In genomic region chr7:128171342-128171918, GRCh38 we compare ENCODE assay signal across 17 cellular contexts.
DNase-seq lines count a peak whose midpoint lies in the region; ATAC-seq and TF ChIP-seq lines count a peak whose summit lies in the region.
"Had no signal": no experiment of that assay in that cellular context is flagged by ENCODE, and none has a peak within 500 bp of the region (broad histone marks: within the 10 kb centered on the region; RNA-seq: fewer than 3 reads in every experiment).

No MANE protein-coding gene starts in this region.

- H3K27ac Mint-ChIP-seq in activated CD8-positive, alpha-beta memory T cell treated with anti-CD3 and anti-CD28 coated beads, Interleukin-2, amount 10 ng/mL, durations not matched to agents 7 days and 5 days: no peak overlapping the region
- H3K27ac Mint-ChIP-seq in endodermal cell: no peak overlapping the region
- no peak overlapping the region for H3K27ac Mint-ChIP-seq in chondrocyte (ENCODE audit: unreplicated experiment)
- H3K27ac Mint-ChIP-seq: B cell; CD4-positive, CD25-positive, alpha-beta regulatory T cell; CD8-positive, alpha-beta T cell had no signal

- no peak overlapping the region for H3K4me3 ChIP-seq in endodermal cell (ENCODE audit: low read length)
- H3K4me3 ChIP-seq: BLaER1, HAP-1 had no signal

- no peaks in the 10 kb centered on the region for H3K9me3 ChIP-seq in endodermal cell (ENCODE audit: control insufficient read depth, low read length)
- H3K9me3 ChIP-seq: BLaER1, Caco-2, HAP-1 had no signal

- DNase-seq in activated CD8-positive, alpha-beta memory T cell treated with anti-CD3 and anti-CD28 coated beads, Interleukin-2, amount 50 U/mL, for 48 hours: peak; percentile 38
- no peak for DNase-seq in activated CD8-positive, alpha-beta memory T cell treated with anti-CD3 and anti-CD28 coated beads, Interleukin-2, amount 10 ng/mL, durations not matched to agents 7 days and 5 days
- peak; percentile 22 for DNase-seq in endodermal cell
- DNase-seq in mesenteric fat pad (ENCODE audit: low spot score): peak; percentile 60
- DNase-seq in epidermal melanocyte (ENCODE audit: insufficient read length, low spot score): no peak
- no peak for DNase-seq in dedifferentiated amniotic fluid mesenchymal stem cell (ENCODE audit: extremely low spot score)
- no peak for DNase-seq in chondrocyte (ENCODE audit: low spot score)
- DNase-seq: Caco-2; CD4-positive, CD25-positive, alpha-beta regulatory T cell; DND-41; GOT3 had no signal

- H3K4me1 Mint-ChIP-seq in activated CD8-positive, alpha-beta memory T cell treated with anti-CD3 and anti-CD28 coated beads, Interleukin-2, amount 10 ng/mL, durations not matched to agents 7 days and 5 days: peaks cover 16% of the 10 kb centered on the region
- peaks cover 7% of the 10 kb centered on the region for H3K4me1 Mint-ChIP-seq in endodermal cell
- H3K4me1 Mint-ChIP-seq in chondrocyte (ENCODE audit: low read depth): peaks cover 13% of the 10 kb centered on the region

- H3K9ac ChIP-seq in endodermal cell (ENCODE audit: extremely low read depth, low read length, poor library complexity, severe bottlenecking): no peak overlapping the region
- H3K9ac ChIP-seq: BLaER1 had no signal

- H3K27me3 Mint-ChIP-seq in activated CD8-positive, alpha-beta memory T cell treated with anti-CD3 and anti-CD28 coated beads, Interleukin-2, amount 10 ng/mL, durations not matched to agents 7 days and 5 days: peaks cover 56% of the 10 kb centered on the region
- H3K27me3 Mint-ChIP-seq in endodermal cell (ENCODE audit: insufficient read depth) (peaks cover 72% of the 10 kb centered on the region), chondrocyte (ENCODE audit: low read depth) (peaks cover 71% of the 10 kb centered on the region)

- no peaks in the 10 kb centered on the region for H3K36me3 ChIP-seq in endodermal cell (ENCODE audit: control insufficient read depth, insufficient read depth, low read length)
- H3K36me3 ChIP-seq: BLaER1, HAP-1 had no signal

- no peaks in the 10 kb centered on the region for H3K36me3 Mint-ChIP-seq in activated CD8-positive, alpha-beta memory T cell treated with anti-CD3 and anti-CD28 coated beads, Interleukin-2, amount 10 ng/mL, durations not matched to agents 7 days and 5 days
- H3K36me3 Mint-ChIP-seq in endodermal cell (ENCODE audit: low read depth): no peaks in the 10 kb centered on the region
- peaks cover 3% of the 10 kb centered on the region for H3K36me3 Mint-ChIP-seq in chondrocyte (ENCODE audit: low read depth)
- H3K36me3 Mint-ChIP-seq: CD4-positive, CD25-positive, alpha-beta regulatory T cell; CD8-positive, alpha-beta T cell had no signal

- H3K27me3 ChIP-seq in endodermal cell (ENCODE audit: control insufficient read depth, insufficient read depth, low read length, poor library complexity, severe bottlenecking): peaks cover 79% of the 10 kb centered on the region

- WGBS in endodermal cell (ENCODE audit: insufficient coverage in 1 of 2, insufficient read length in 1 of 2), 2 experiments: 79 to 87% methylated on average over 9 to 10 of the region's 10 CpGs

- CTCF ChIA-PET in activated CD8-positive, alpha-beta memory T cell treated with anti-CD3 and anti-CD28 coated beads, Interleukin-2, amount 10 ng/mL, durations not matched to agents 7 days and 5 days (lab: Charles Lee): interaction anchor here (1.0 to 2.2 kb wide), 3 partner anchors 36 to 463 kb away, joined by 3 to 8 read pairs (median 4); no protein-coding TSS in a partner anchor

- H3K9me3 Mint-ChIP-seq in activated CD8-positive, alpha-beta memory T cell treated with anti-CD3 and anti-CD28 coated beads, Interleukin-2, amount 10 ng/mL, durations not matched to agents 7 days and 5 days (ENCODE audit: low read depth): no peaks in the 10 kb centered on the region
- no peaks in the 10 kb centered on the region for H3K9me3 Mint-ChIP-seq in endodermal cell
- no peaks in the 10 kb centered on the region for H3K9me3 Mint-ChIP-seq in chondrocyte (ENCODE audit: low read depth)
- H3K9me3 Mint-ChIP-seq: CD8-positive, alpha-beta T cell had no signal

- no peak overlapping the region for H3K4me3 Mint-ChIP-seq in activated CD8-positive, alpha-beta memory T cell treated with anti-CD3 and anti-CD28 coated beads, Interleukin-2, amount 10 ng/mL, durations not matched to agents 7 days and 5 days
- no peak overlapping the region for H3K4me3 Mint-ChIP-seq in endodermal cell
- H3K4me3 Mint-ChIP-seq in chondrocyte (ENCODE audit: unreplicated experiment): no peak overlapping the region
- H3K4me3 Mint-ChIP-seq: B cell; CD4-positive, CD25-positive, alpha-beta regulatory T cell; CD8-positive, alpha-beta T cell had no signal

- ATAC-seq in activated CD8-positive, alpha-beta memory T cell treated with anti-CD3 and anti-CD28 coated beads, Interleukin-2, amount 10 ng/mL, durations not matched to agents 7 days and 5 days: no peak
- ATAC-seq: CD8-positive, alpha-beta T cell had no signal

- TF ChIP-seq CTCF in endodermal cell (conservative IDR thresholded peaks at IDR 0.05) (no peak), chondrocyte (IDR thresholded peaks at IDR 0.05) (no peak)

- no peak overlapping the region for H3K27ac ChIP-seq in endodermal cell (ENCODE audit: low read depth, low read length)
- H3K27ac ChIP-seq: 22Rv1, BLaER1, C4-2B had no signal

- H3K4me1 ChIP-seq in endodermal cell (ENCODE audit: control insufficient read depth, insufficient read depth, low read length): no peaks in the 10 kb centered on the region
- H3K4me1 ChIP-seq: HAP-1 had no signal

Comparison
In these comparisons a context has a peak if more than half of its experiments do, and no peak if none do; other contexts are left out.
1. DNase-seq: peak in activated CD8-positive, alpha-beta memory T cell treated with anti-CD3 and anti-CD28 coated beads, Interleukin-2, amount 50 U/mL, for 48 hours (single experiment), endodermal cell (single experiment) and mesenteric fat pad (single experiment); none in activated CD8-positive, alpha-beta memory T cell treated with anti-CD3 and anti-CD28 coated beads, Interleukin-2, amount 10 ng/mL, durations not matched to agents 7 days and 5 days (single experiment), epidermal melanocyte (single experiment), dedifferentiated amniotic fluid mesenchymal stem cell (single experiment) and chondrocyte (single experiment).